In genomic region chr15:65184305-65184943, GRCh38 we compare ENCODE assay signal across 1 cellular context.
TF ChIP-seq lines count a peak whose summit lies in the region.

No MANE protein-coding gene starts in this region.

TF ChIP-seq in SK-N-SH, 30 proteins besides CTCF, POLR2A, EP300 and RAD21 (continued from another document):
- TF ChIP-seq REST (IDR thresholded peaks at IDR 0.05; ENCODE audit: low read depth, low read length) (no peak), SIN3A (IDR thresholded peaks at IDR 0.05; ENCODE audit: borderline replicate concordance, low read depth, low read length) (no peak; the same call in 1 of the 2 replicates), CHD2 (IDR thresholded peaks at IDR 0.05; ENCODE audit: low read length, partially characterized antibody) (peak; percentile 97), USF2 (IDR thresholded peaks at IDR 0.05; ENCODE audit: borderline replicate concordance, low read depth, low read length) (no peak)
